Comparison of ENCODE assay signal across 22 cellular contexts in the genomic region with DNA sequence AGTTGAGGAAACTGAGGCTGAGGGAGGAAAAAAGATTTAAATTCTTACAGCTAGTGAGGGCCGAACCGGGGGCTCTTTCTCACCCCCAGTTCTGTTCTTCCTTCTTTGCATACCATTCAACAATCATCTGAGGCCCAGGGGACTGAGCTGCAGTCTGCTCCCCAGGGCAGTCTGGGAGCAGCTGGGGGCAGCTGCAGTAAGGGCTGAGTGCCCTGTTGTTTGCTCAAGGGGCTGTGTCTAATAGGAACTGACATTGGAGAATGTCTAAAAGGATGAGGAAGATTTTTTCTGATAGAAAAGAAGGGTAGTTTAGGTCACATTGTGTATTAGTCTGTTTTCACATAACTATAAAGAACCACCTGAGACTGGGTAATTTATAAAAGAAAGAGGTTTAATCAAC. TPM values are rescaled to one million over a fixed set of nuclear protein-coding genes. Genes with fewer than 3 reads are reported as not detected.
"Had no signal": no experiment of that assay in that cellular context is flagged by ENCODE, and none has a peak within 500 bp of the region (broad histone marks: within the 10 kb centered on the region; RNA-seq: fewer than 3 reads in every experiment).

No MANE protein-coding gene starts in this region.

- H3K4me3 ChIP-seq: body of pancreas, coronary artery, esophagus muscularis mucosa, left ventricle myocardium inferior, thyroid gland had no signal

- DNase-seq: activated CD4-positive, alpha-beta T cell treated with anti-CD3 and anti-CD28 coated beads, Interleukin-2, amount 10 ng/mL, durations not matched to agents 24 days and 14 days; activated CD4-positive, CD25-positive, alpha-beta regulatory T cell; activated CD8-positive, alpha-beta memory T cell treated with anti-CD3 and anti-CD28 coated beads, Interleukin-2, amount 50 U/mL, for 48 hours; activated gamma-delta T cell; activated T-cell treated with anti-CD3 and anti-CD28 coated beads, Interleukin-2, amount 50 U/mL, for 72 hours; amygdala; body of pancreas; central memory CD4-positive, alpha-beta T cell; effector CD4-positive, alpha-beta T cell; hypothalamus; left ventricle myocardium inferior; naive thymus-derived CD4-positive, alpha-beta T cell; stimulated activated CD4-positive, alpha-beta T cell treated with anti-CD3 and anti-CD28 coated beads, Interleukin-2, amount 100 ng/mL, for 48 hours; stimulated activated naive B cell treated with anti-CD40 and anti-IgM and Interleukin-4, amounts not matched to agents 10 μg/mL and 1 μg/mL and 100 μg/mL, for 72 hours; thyroid gland had no signal

- H3K9me3 ChIP-seq: body of pancreas, esophagus muscularis mucosa, left ventricle myocardium inferior, neutrophil, thyroid gland had no signal

- H3K36me3 ChIP-seq: esophagus muscularis mucosa, left ventricle myocardium inferior, neutrophil, thyroid gland had no signal

- H3K27ac ChIP-seq: body of pancreas, coronary artery, esophagus muscularis mucosa, left ventricle myocardium inferior, neutrophil, thyroid gland had no signal

- H3K4me1 ChIP-seq: body of pancreas, esophagus muscularis mucosa, left ventricle myocardium inferior, thyroid gland had no signal

- H3K27me3 ChIP-seq: body of pancreas, esophagus muscularis mucosa, thyroid gland had no signal

RNA-seq across cellular contexts. Expression of gene SLC17A8, which starts 42.2 kb away (rescaled TPM):
- total RNA-seq: activated CD4-positive, alpha-beta T cell treated with anti-CD3 and anti-CD28 coated beads, Interleukin-2, amount 10 ng/mL, durations not matched to agents 24 days and 14 days; activated naive CD4-positive, alpha-beta T cell treated with anti-CD3 and anti-CD28 coated beads, Interleukin-2, amount 50 U/mL, for 72 hours; activated T-cell treated with anti-CD3 and anti-CD28 coated beads, Interleukin-2, amount 50 U/mL, for 72 hours; body of pancreas; esophagus muscularis mucosa; glomerular endothelial cell; kidney epithelial cell; left ventricle myocardium inferior; mononuclear cell; naive thymus-derived CD4-positive, alpha-beta T cell; thyroid gland had no signal
- polyA plus RNA-seq: naive thymus-derived CD4-positive, alpha-beta T cell had no signal
